In genomic region chr10:102965455-102965854, GRCh38 we compare ENCODE assay signal across 14 cellular contexts.
"Had no signal": no experiment of that assay in that cellular context is flagged by ENCODE, and none has a peak within 500 bp of the region (broad histone marks: within the 10 kb centered on the region; RNA-seq: fewer than 3 reads in every experiment).

No MANE protein-coding gene starts in this region.

- H3K9me3 ChIP-seq: pancreas, thyroid gland, uterus had no signal

- H3K27me3 ChIP-seq: cardiac muscle cell, dorsolateral prefrontal cortex, pancreas, thyroid gland, uterus had no signal

- H3K4me1 ChIP-seq: uterus had no signal

- H3K27ac ChIP-seq: cardiac muscle cell, dorsolateral prefrontal cortex, pancreas, uterus had no signal

- DNase-seq: activated CD4-positive, alpha-beta memory T cell treated with anti-CD3 and anti-CD28 coated beads for 36 hours; activated CD4-positive, alpha-beta T cell treated with anti-CD3 and anti-CD28 coated beads for 36 hours; activated CD8-positive, alpha-beta memory T cell treated with anti-CD3 and anti-CD28 coated beads, Interleukin-2, amount 10 ng/mL, durations not matched to agents 7 days and 5 days; activated naive CD4-positive, alpha-beta T cell treated with anti-CD3 and anti-CD28 coated beads, Interleukin-2, amount 50 U/mL, for 16 hours; activated T-cell treated with anti-CD3 and anti-CD28 coated beads, Interleukin-2, amount 50 U/mL, for 24 hours; dorsolateral prefrontal cortex; pancreas; stimulated activated CD4-positive, alpha-beta T cell treated with anti-CD3 and anti-CD28 coated beads, Interleukin-15, amount 100 ng/mL, for 24 hours; stimulated activated CD4-positive, alpha-beta T cell treated with anti-CD3 and anti-CD28 coated beads, Interleukin-4, amount 100 ng/mL, for 1 hour; stimulated activated naive B cell treated with anti-CD40 and anti-IgM and Interleukin-4, amounts not matched to agents 10 μg/mL and 1 μg/mL and 100 μg/mL, for 72 hours; T-helper 2 cell; thyroid gland; uterus had no signal

- H3K4me3 Mint-ChIP-seq: activated CD4-positive, alpha-beta memory T cell treated with anti-CD3 and anti-CD28 coated beads for 36 hours; activated CD4-positive, alpha-beta T cell treated with anti-CD3 and anti-CD28 coated beads for 36 hours; activated CD8-positive, alpha-beta memory T cell treated with anti-CD3 and anti-CD28 coated beads, Interleukin-2, amount 10 ng/mL, durations not matched to agents 7 days and 5 days; activated T-cell treated with anti-CD3 and anti-CD28 coated beads, Interleukin-2, amount 50 U/mL, for 24 hours; stimulated activated naive B cell treated with anti-CD40 and anti-IgM and Interleukin-4, amounts not matched to agents 10 μg/mL and 1 μg/mL and 100 μg/mL, for 72 hours had no signal

- H3K4me1 Mint-ChIP-seq: activated CD4-positive, alpha-beta T cell treated with anti-CD3 and anti-CD28 coated beads for 36 hours; activated CD8-positive, alpha-beta memory T cell treated with anti-CD3 and anti-CD28 coated beads, Interleukin-2, amount 10 ng/mL, durations not matched to agents 7 days and 5 days; stimulated activated naive B cell treated with anti-CD40 and anti-IgM and Interleukin-4, amounts not matched to agents 10 μg/mL and 1 μg/mL and 100 μg/mL, for 72 hours had no signal

- H3K27me3 Mint-ChIP-seq: activated CD4-positive, alpha-beta memory T cell treated with anti-CD3 and anti-CD28 coated beads for 36 hours; activated CD4-positive, alpha-beta T cell treated with anti-CD3 and anti-CD28 coated beads for 36 hours; activated CD8-positive, alpha-beta memory T cell treated with anti-CD3 and anti-CD28 coated beads, Interleukin-2, amount 10 ng/mL, durations not matched to agents 7 days and 5 days; activated T-cell treated with anti-CD3 and anti-CD28 coated beads, Interleukin-2, amount 50 U/mL, for 24 hours; stimulated activated naive B cell treated with anti-CD40 and anti-IgM and Interleukin-4, amounts not matched to agents 10 μg/mL and 1 μg/mL and 100 μg/mL, for 72 hours had no signal

- H3K9me3 Mint-ChIP-seq: activated CD4-positive, alpha-beta memory T cell treated with anti-CD3 and anti-CD28 coated beads for 36 hours; activated T-cell treated with anti-CD3 and anti-CD28 coated beads, Interleukin-2, amount 50 U/mL, for 24 hours; stimulated activated naive B cell treated with anti-CD40 and anti-IgM and Interleukin-4, amounts not matched to agents 10 μg/mL and 1 μg/mL and 100 μg/mL, for 72 hours had no signal

- ATAC-seq: activated CD4-positive, alpha-beta T cell treated with anti-CD3 and anti-CD28 coated beads for 36 hours; activated CD8-positive, alpha-beta memory T cell treated with anti-CD3 and anti-CD28 coated beads, Interleukin-2, amount 10 ng/mL, durations not matched to agents 7 days and 5 days; stimulated activated naive B cell treated with anti-CD40 and anti-IgM and Interleukin-4, amounts not matched to agents 10 μg/mL and 1 μg/mL and 100 μg/mL, for 72 hours had no signal

- H3K36me3 ChIP-seq: cardiac muscle cell, pancreas, thyroid gland, uterus had no signal

- H3K4me3 ChIP-seq: cardiac muscle cell, dorsolateral prefrontal cortex, pancreas, thyroid gland, uterus had no signal

- H3K36me3 Mint-ChIP-seq: activated CD4-positive, alpha-beta memory T cell treated with anti-CD3 and anti-CD28 coated beads for 36 hours; activated CD8-positive, alpha-beta memory T cell treated with anti-CD3 and anti-CD28 coated beads, Interleukin-2, amount 10 ng/mL, durations not matched to agents 7 days and 5 days; stimulated activated naive B cell treated with anti-CD40 and anti-IgM and Interleukin-4, amounts not matched to agents 10 μg/mL and 1 μg/mL and 100 μg/mL, for 72 hours had no signal

- H3K27ac Mint-ChIP-seq: activated CD4-positive, alpha-beta memory T cell treated with anti-CD3 and anti-CD28 coated beads for 36 hours; activated CD4-positive, alpha-beta T cell treated with anti-CD3 and anti-CD28 coated beads for 36 hours; activated CD8-positive, alpha-beta memory T cell treated with anti-CD3 and anti-CD28 coated beads, Interleukin-2, amount 10 ng/mL, durations not matched to agents 7 days and 5 days; activated T-cell treated with anti-CD3 and anti-CD28 coated beads, Interleukin-2, amount 50 U/mL, for 24 hours; stimulated activated naive B cell treated with anti-CD40 and anti-IgM and Interleukin-4, amounts not matched to agents 10 μg/mL and 1 μg/mL and 100 μg/mL, for 72 hours had no signal
